ENCODE assay signal across 18 cellular contexts in genomic region chr10:122102146-122102866, GRCh38.
DNase-seq lines count a peak whose midpoint lies in the region; ATAC-seq and TF ChIP-seq lines count a peak whose summit lies in the region.
"Had no signal": no experiment of that assay in that cellular context is flagged by ENCODE, and none has a peak within 500 bp of the region (broad histone marks: within the 10 kb centered on the region; RNA-seq: fewer than 3 reads in every experiment).

No MANE protein-coding gene starts in this region.

- H3K4me1 ChIP-seq in body of pancreas (no peaks in the 10 kb centered on the region), sigmoid colon (peaks cover 0 to 31% (median 23%) of the 10 kb centered on the region in 4 donors)
- H3K4me1 ChIP-seq: SJSA1, uterus had no signal

- DNase-seq in body of pancreas: no peak
- DNase-seq in islet precursor cell: peak; percentile 71
- DNase-seq in sigmoid colon: no peak
- DNase-seq in occipital lobe (lab: John Stamatoyannopoulos, UW): no peak
- no peak for DNase-seq in hippocampal formation (lab: John Stamatoyannopoulos, UW)
- DNase-seq: activated CD4-positive, alpha-beta T cell treated with anti-CD3 and anti-CD28 coated beads, Interleukin-2, amount 50 U/mL, for 4 hours; activated CD8-positive, alpha-beta memory T cell treated with anti-CD3 and anti-CD28 coated beads, Interleukin-2, amount 50 U/mL, for 48 hours; activated effector memory CD4-positive, alpha-beta T cell treated with Interleukin-2 at 50 U/mL for 16 hours; GF-D8; MM.1S; NCI-H1436 treated with DMSO at 0.1 percent for 48 hours; NCI-H524; uterus had no signal

- TF ChIP-seq POLR2A in body of pancreas (IDR thresholded peaks at IDR 0.05) (no peak), sigmoid colon (IDR thresholded peaks at IDR 0.05) (no peak)

- intact Hi-C loops in body of pancreas (cut with DNase I) (loop anchor here (10.0 kb wide), 1 partner anchor 138 kb away; no protein-coding TSS in a partner anchor), sigmoid colon (cut with DNase I) (no loop called here)

- H3K4me3 ChIP-seq in body of pancreas (no peak overlapping the region), sigmoid colon (no peak overlapping the region)
- H3K4me3 ChIP-seq: GM23248, SJSA1, uterus had no signal

- TF ChIP-seq EP300 in sigmoid colon (IDR thresholded peaks at IDR 0.05): no peak

- TF ChIP-seq CTCF in C4-2B (conservative IDR thresholded peaks at IDR 0.05): no peak
- no peak for TF ChIP-seq CTCF in body of pancreas (IDR thresholded peaks at IDR 0.05)
- TF ChIP-seq CTCF in sigmoid colon (IDR thresholded peaks at IDR 0.05): no peak

- H3K27me3 ChIP-seq in body of pancreas (no peaks in the 10 kb centered on the region), sigmoid colon (no peaks in the 10 kb centered on the region)
- H3K27me3 ChIP-seq: SJSA1, uterus had no signal

- peak overlapping the region; percentile 13 for H3K27ac ChIP-seq in C4-2B
- no peak overlapping the region for H3K27ac ChIP-seq in body of pancreas
- H3K27ac ChIP-seq in sigmoid colon: peak overlapping the region; percentile 5 to 50 (median 38)
- H3K27ac ChIP-seq: GM23248, SJSA1, uterus had no signal

- H3K9me3 ChIP-seq in body of pancreas: no peaks in the 10 kb centered on the region
- H3K9me3 ChIP-seq in sigmoid colon: no peaks in the 10 kb centered on the region
- H3K9me3 ChIP-seq: SJSA1, uterus had no signal

- 90 to 97% methylated on average over 12 to 15 of the region's 15 CpGs for WGBS in body of pancreas, 2 donors
- 58 to 82% methylated on average over 15 of the region's 15 CpGs for WGBS in sigmoid colon, 2 donors

- no peaks in the 10 kb centered on the region for H3K36me3 ChIP-seq in body of pancreas (replicated peaks in 1 of 2; ENCODE audit: insufficient read depth in 1 of 2, low read depth in 2 of 2)
- H3K36me3 ChIP-seq in sigmoid colon: no peaks in the 10 kb centered on the region
- H3K36me3 ChIP-seq: SJSA1, uterus had no signal

- peak; percentile 18 for ATAC-seq in body of pancreas
- ATAC-seq in HG03432 (IDR thresholded peaks at IDR 0.05; ENCODE audit: unreplicated experiment): no peak
- ATAC-seq in GM19328 (IDR thresholded peaks at IDR 0.05; ENCODE audit: unreplicated experiment): no peak

Comparison
In these comparisons a context has a peak if more than half of its experiments do, and no peak if none do; other contexts are left out.
1. H3K27ac ChIP-seq: peak in C4-2B (single experiment) and sigmoid colon (4 of 4); none in body of pancreas (0 of 4).